Comparison of ENCODE assay signal across 8 cellular contexts in genomic region chr10:89793649-89794254, GRCh38.
A peak's percentile ranks its signal among the peaks of the same experiment; 100 is the strongest.
DNase-seq lines count a peak whose midpoint lies in the region; ATAC-seq, FAIRE-seq and TF ChIP-seq lines count a peak whose summit lies in the region.

No MANE protein-coding gene starts in this region.

- no peak overlapping the region for H3K27ac Mint-ChIP-seq in activated CD4-positive, alpha-beta memory T cell treated with anti-CD3 and anti-CD28 coated beads for 36 hours
- H3K27ac Mint-ChIP-seq in osteocyte (ENCODE audit: unreplicated experiment): no peak overlapping the region

- FAIRE-seq in frontal cortex (lab: Jason Lieb, UNC): no peak

- intact Hi-C loops in activated CD4-positive, alpha-beta memory T cell treated with anti-CD3 and anti-CD28 coated beads for 36 hours (cut with micrococcal nuclease): loop anchor here (1.0 to 5.0 kb wide), 4 partner anchors 159 to 1070 kb away; no protein-coding TSS in a partner anchor

- H3K36me3 Mint-ChIP-seq in activated CD4-positive, alpha-beta memory T cell treated with anti-CD3 and anti-CD28 coated beads for 36 hours: no peaks in the 10 kb centered on the region
- no peaks in the 10 kb centered on the region for H3K36me3 Mint-ChIP-seq in osteocyte (ENCODE audit: unreplicated experiment)

- CTCF ChIA-PET in activated CD4-positive, alpha-beta memory T cell treated with anti-CD3 and anti-CD28 coated beads for 36 hours (lab: Charles Lee): interaction anchor here (0.7 to 1.3 kb wide), 4 partner anchors 18 to 994 kb away, joined by 3 to 8 read pairs (median 3); no protein-coding TSS in a partner anchor

- H3K4me3 Mint-ChIP-seq in activated CD4-positive, alpha-beta memory T cell treated with anti-CD3 and anti-CD28 coated beads for 36 hours: no peak overlapping the region
- H3K4me3 Mint-ChIP-seq in osteocyte (ENCODE audit: unreplicated experiment): no peak overlapping the region

- H3K27me3 Mint-ChIP-seq in activated CD4-positive, alpha-beta memory T cell treated with anti-CD3 and anti-CD28 coated beads for 36 hours: peaks cover 5% of the 10 kb centered on the region
- no peaks in the 10 kb centered on the region for H3K27me3 Mint-ChIP-seq in osteocyte (ENCODE audit: unreplicated experiment)

- POLR2A ChIA-PET in activated CD4-positive, alpha-beta memory T cell treated with anti-CD3 and anti-CD28 coated beads for 36 hours (lab: Charles Lee): no interaction called here

- H3K9me3 Mint-ChIP-seq in activated CD4-positive, alpha-beta memory T cell treated with anti-CD3 and anti-CD28 coated beads for 36 hours: no peaks in the 10 kb centered on the region
- H3K9me3 Mint-ChIP-seq in osteocyte (ENCODE audit: unreplicated experiment): no peaks in the 10 kb centered on the region

- DNase-seq in CD1c-positive myeloid dendritic cell (ENCODE audit: extremely low spot score): peak; percentile 72
- DNase-seq in NCI-H524 treated with DMSO at 0.1 percent for 48 hours (lab: John Stamatoyannopoulos, UW): peak; percentile 0
- peak; percentile 26 for DNase-seq in activated CD4-positive, alpha-beta memory T cell treated with anti-CD3 and anti-CD28 coated beads for 36 hours
- peak; percentile 17 to 53 for DNase-seq in frontal cortex (ENCODE audit: low spot score in 2 of 2)
- DNase-seq in osteocyte (ENCODE audit: extremely low spot score, unreplicated experiment): no peak
- DNase-seq in cortex of kidney (lab: John Stamatoyannopoulos, UW): no peak

- H3K4me1 Mint-ChIP-seq in activated CD4-positive, alpha-beta memory T cell treated with anti-CD3 and anti-CD28 coated beads for 36 hours (ENCODE audit: low read depth): no peaks in the 10 kb centered on the region
- H3K4me1 Mint-ChIP-seq in osteocyte (ENCODE audit: unreplicated experiment): peaks cover 9% of the 10 kb centered on the region

- peak; percentile 44 for ATAC-seq in GM18508 (IDR thresholded peaks at IDR 0.05; ENCODE audit: insufficient read depth, unreplicated experiment)
- ATAC-seq in HG03354 (IDR thresholded peaks at IDR 0.05; ENCODE audit: poor library complexity, severe bottlenecking, unreplicated experiment): peak; percentile 87

- TF ChIP-seq CTCF in osteocyte (IDR thresholded peaks at IDR 0.05): peak; percentile 86

Comparison
In these comparisons a context has a peak if more than half of its experiments do, and no peak if none do; other contexts are left out.
1. DNase-seq: peak in CD1c-positive myeloid dendritic cell (single experiment), NCI-H524 treated with DMSO at 0.1 percent for 48 hours (single experiment), activated CD4-positive, alpha-beta memory T cell treated with anti-CD3 and anti-CD28 coated beads for 36 hours (single experiment) and frontal cortex (2 of 2); none in osteocyte (single experiment) and cortex of kidney (single experiment).